In the genomic region with DNA sequence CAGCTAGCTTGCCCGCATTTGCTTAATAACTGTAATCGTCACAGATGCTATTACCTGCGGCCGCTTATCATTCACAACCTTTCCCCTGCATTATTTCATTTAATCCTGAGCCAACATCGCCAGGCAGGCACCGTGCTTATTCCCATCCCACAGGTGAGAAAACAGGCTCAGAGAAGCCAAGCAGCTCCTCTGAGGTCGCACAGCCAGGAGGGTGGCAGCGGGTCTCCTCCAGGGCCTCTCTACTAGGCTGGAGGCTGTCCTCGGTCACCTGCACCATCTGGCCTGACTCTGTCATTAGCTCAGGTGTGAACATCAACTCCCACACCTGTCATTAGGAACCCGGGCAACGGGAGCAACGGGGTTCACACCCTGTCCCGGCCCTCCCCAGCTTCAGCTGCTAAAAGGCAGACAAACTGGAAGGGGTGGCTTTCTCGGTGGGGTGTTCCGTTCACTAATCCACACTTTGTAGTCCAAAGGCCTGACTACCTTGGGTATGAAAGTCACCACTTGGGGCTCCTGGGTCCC, we compare ENCODE assay signal across 16 cellular contexts. TPM values are rescaled to one million over a fixed set of nuclear protein-coding genes. Genes with fewer than 3 reads are reported as not detected.
"Had no signal": no experiment of that assay in that cellular context is flagged by ENCODE, and none has a peak within 500 bp of the region (broad histone marks: within the 10 kb centered on the region; RNA-seq: fewer than 3 reads in every experiment).

No MANE protein-coding gene starts in this region.

- H3K9me3 ChIP-seq: gastrocnemius medialis, neutrophil, pancreas, spleen, tibial artery had no signal

- H3K27ac Mint-ChIP-seq: activated naive CD4-positive, alpha-beta T cell treated with anti-CD3 and anti-CD28 coated beads for 36 hours; natural killer cell; stimulated activated naive B cell treated with anti-CD40 and anti-IgM and Interleukin-4, amounts not matched to agents 10 μg/mL and 1 μg/mL and 100 μg/mL, for 72 hours had no signal

- H3K9me3 Mint-ChIP-seq: activated naive CD4-positive, alpha-beta T cell treated with anti-CD3 and anti-CD28 coated beads for 36 hours; activated T-cell treated with anti-CD3 and anti-CD28 coated beads, Interleukin-2, amount 50 U/mL, for 4 hours; natural killer cell had no signal

- H3K27me3 ChIP-seq: pancreas had no signal

- H3K36me3 ChIP-seq: gastrocnemius medialis, neutrophil, pancreas, spleen had no signal

- DNase-seq: activated CD4-positive, alpha-beta T cell treated with anti-CD3 and anti-CD28 coated beads, Interleukin-2, amount 50 U/mL, for 1 hour; activated CD4-positive, CD25-positive, alpha-beta regulatory T cell treated with anti-CD3 and anti-CD28 coated beads, Interleukin-2, amount 50 U/mL, for 72 hours; activated CD8-positive, alpha-beta memory T cell treated with anti-CD3 and anti-CD28 coated beads, Interleukin-2, amount 50 U/mL, for 4 hours; activated naive CD4-positive, alpha-beta T cell treated with anti-CD3 and anti-CD28 coated beads for 36 hours; activated T-cell treated with anti-CD3 and anti-CD28 coated beads, Interleukin-2, amount 50 U/mL, for 4 hours; aorta; gastrocnemius medialis; head of caudate nucleus; natural killer cell; pancreas; spleen; stimulated activated naive B cell treated with anti-CD40 and anti-IgM and Interleukin-4, amounts not matched to agents 10 μg/mL and 1 μg/mL and 100 μg/mL, for 72 hours; tibial artery had no signal

- H3K4me3 ChIP-seq: gastrocnemius medialis, pancreas, spleen had no signal

- H3K27ac ChIP-seq: gastrocnemius medialis, neutrophil, spleen had no signal

- H3K36me3 Mint-ChIP-seq: natural killer cell had no signal

- ATAC-seq: activated T-cell treated with anti-CD3 and anti-CD28 coated beads, Interleukin-2, amount 50 U/mL, for 4 hours; gastrocnemius medialis; natural killer cell; pancreas; sciatic nerve; stimulated activated naive B cell treated with anti-CD40 and anti-IgM and Interleukin-4, amounts not matched to agents 10 μg/mL and 1 μg/mL and 100 μg/mL, for 72 hours had no signal

- H3K4me3 Mint-ChIP-seq: activated naive CD4-positive, alpha-beta T cell treated with anti-CD3 and anti-CD28 coated beads for 36 hours; activated T-cell treated with anti-CD3 and anti-CD28 coated beads, Interleukin-2, amount 50 U/mL, for 4 hours; natural killer cell; stimulated activated naive B cell treated with anti-CD40 and anti-IgM and Interleukin-4, amounts not matched to agents 10 μg/mL and 1 μg/mL and 100 μg/mL, for 72 hours had no signal

RNA-seq across cellular contexts. Expression of gene PPL, which starts 3.0 kb away (rescaled TPM):
- total RNA-seq: natural killer cell; T-helper 1 cell treated with Interleukin-12 subunit alpha and Interleukin-12 subunit beta and Interleukin-4 antibody, amounts not matched to agents 30 ng/mL and 1 ng/mL, for 36 hours had no signal

RNA-seq across cellular contexts. Expression of gene SEC14L5, which starts 24.2 kb away (rescaled TPM):
- total RNA-seq: activated naive CD4-positive, alpha-beta T cell treated with anti-CD3 and anti-CD28 coated beads for 36 hours; activated T-cell treated with anti-CD3 and anti-CD28 coated beads, Interleukin-2, amount 50 U/mL, for 4 hours; T-helper 1 cell treated with Interleukin-12 subunit alpha and Interleukin-12 subunit beta and Interleukin-4 antibody, amounts not matched to agents 30 ng/mL and 1 ng/mL, for 36 hours had no signal
